ENCODE assay signal across 18 cellular contexts in genomic region chr3:39577541-39577940, GRCh38.
DNase-seq lines count a peak whose midpoint lies in the region; ATAC-seq and TF ChIP-seq lines count a peak whose summit lies in the region.
"Had no signal": no experiment of that assay in that cellular context is flagged by ENCODE, and none has a peak within 500 bp of the region (broad histone marks: within the 10 kb centered on the region; RNA-seq: fewer than 3 reads in every experiment).

No MANE protein-coding gene starts in this region.

- intact Hi-C loops in CD14-positive monocyte (cut with micrococcal nuclease): no loop called here

- no peaks in the 10 kb centered on the region for H3K9me3 Mint-ChIP-seq in endothelial cell (ENCODE audit: unreplicated experiment)
- peaks cover 19% of the 10 kb centered on the region for H3K9me3 Mint-ChIP-seq in nephron progenitor cell
- no peaks in the 10 kb centered on the region for H3K9me3 Mint-ChIP-seq in activated naive CD8-positive, alpha-beta T cell treated with anti-CD3 and anti-CD28 coated beads, Interleukin-2, amount 50 U/mL, for 24 hours
- H3K9me3 Mint-ChIP-seq in CD14-positive monocyte: peaks cover 0 to 9% (median 3%) of the 10 kb centered on the region in 7 donors

- H3K27me3 ChIP-seq in H7 (ENCODE audit: control insufficient read depth, insufficient read depth, low read length): no peaks in the 10 kb centered on the region
- H3K27me3 ChIP-seq: Peyer's patch had no signal

- H3K36me3 ChIP-seq in H7 (replicated peaks; ENCODE audit: control insufficient read depth, insufficient read depth, low read length): no peaks in the 10 kb centered on the region
- H3K36me3 ChIP-seq: Peyer's patch had no signal

- DNase-seq in H7 (peak; percentile 8), NCI-H526 (lab: John Stamatoyannopoulos, UW) (peak; percentile 19 to 63), endothelial cell (ENCODE audit: low spot score) (no peak), nephron progenitor cell (peak; percentile 7), NCI-H1436 treated with DMSO at 0.1 percent for 48 hours (lab: John Stamatoyannopoulos, UW) (no peak), CD14-positive monocyte (ENCODE audit: low spot score) (no peak)
- no peak for DNase-seq in activated naive CD8-positive, alpha-beta T cell treated with anti-CD3 and anti-CD28 coated beads, Interleukin-2, amount 50 U/mL, for 24 hours
- DNase-seq: Caco-2, DMS53, GDM1, IMR-90, MV-4-11, NCI-H1436, NCI-H2081, NCI-H345, Peyer's patch, Right ventricle myocardium superior had no signal

- H3K36me3 Mint-ChIP-seq in endothelial cell (ENCODE audit: low read depth, unreplicated experiment): peaks cover 6% of the 10 kb centered on the region
- H3K36me3 Mint-ChIP-seq in nephron progenitor cell (ENCODE audit: low read depth): no peaks in the 10 kb centered on the region
- H3K36me3 Mint-ChIP-seq in activated naive CD8-positive, alpha-beta T cell treated with anti-CD3 and anti-CD28 coated beads, Interleukin-2, amount 50 U/mL, for 24 hours (ENCODE audit: low read depth): no peaks in the 10 kb centered on the region
- no peaks in the 10 kb centered on the region for H3K36me3 Mint-ChIP-seq in CD14-positive monocyte

- H3K4me3 Mint-ChIP-seq in endothelial cell (ENCODE audit: unreplicated experiment) (no peak overlapping the region), nephron progenitor cell (no peak overlapping the region), CD14-positive monocyte (no peak overlapping the region)
- no peak overlapping the region for H3K4me3 Mint-ChIP-seq in activated naive CD8-positive, alpha-beta T cell treated with anti-CD3 and anti-CD28 coated beads, Interleukin-2, amount 50 U/mL, for 24 hours

- H3K27me3 Mint-ChIP-seq in endothelial cell (ENCODE audit: unreplicated experiment): peaks cover 2% of the 10 kb centered on the region
- H3K27me3 Mint-ChIP-seq in nephron progenitor cell (ENCODE audit: low read depth, poor library complexity): peaks cover 3% of the 10 kb centered on the region
- peaks cover 4% of the 10 kb centered on the region for H3K27me3 Mint-ChIP-seq in activated naive CD8-positive, alpha-beta T cell treated with anti-CD3 and anti-CD28 coated beads, Interleukin-2, amount 50 U/mL, for 24 hours
- peaks cover 0 to 4% (median 2%) of the 10 kb centered on the region in 3 donors for H3K27me3 Mint-ChIP-seq in CD14-positive monocyte (ENCODE audit: low read depth in 3 of 3)

- peak overlapping the region; percentile 10; the same call in 1 of the 2 replicates for H3K4me3 ChIP-seq in H7 (ENCODE audit: insufficient read depth, low read depth, low read length)
- H3K4me3 ChIP-seq: Peyer's patch had no signal

- TF ChIP-seq CTCF in endothelial cell (IDR thresholded peaks at IDR 0.05; ENCODE audit: unreplicated experiment): no peak
- TF ChIP-seq CTCF in nephron progenitor cell (IDR thresholded peaks at IDR 0.05): no peak
- no peak for TF ChIP-seq CTCF in CD14-positive monocyte (IDR thresholded peaks at IDR 0.05)

- H3K27ac Mint-ChIP-seq in endothelial cell (ENCODE audit: unreplicated experiment) (peak overlapping the region; percentile 26), nephron progenitor cell (peak overlapping the region; percentile 76), CD14-positive monocyte (no peak overlapping the region)
- H3K27ac Mint-ChIP-seq in activated naive CD8-positive, alpha-beta T cell treated with anti-CD3 and anti-CD28 coated beads, Interleukin-2, amount 50 U/mL, for 24 hours: no peak overlapping the region

- H3K4me1 Mint-ChIP-seq in endothelial cell (ENCODE audit: unreplicated experiment): peaks cover 6% of the 10 kb centered on the region
- peaks cover 15% of the 10 kb centered on the region for H3K4me1 Mint-ChIP-seq in nephron progenitor cell
- no peaks in the 10 kb centered on the region for H3K4me1 Mint-ChIP-seq in activated naive CD8-positive, alpha-beta T cell treated with anti-CD3 and anti-CD28 coated beads, Interleukin-2, amount 50 U/mL, for 24 hours
- no peaks in the 10 kb centered on the region for H3K4me1 Mint-ChIP-seq in CD14-positive monocyte

- ATAC-seq in activated naive CD8-positive, alpha-beta T cell treated with anti-CD3 and anti-CD28 coated beads, Interleukin-2, amount 50 U/mL, for 24 hours: no peak
- ATAC-seq: SK-N-SH treated with all-trans-retinoic acid at 6 μM for 48 hours had no signal

Comparison
In these comparisons a context has a peak if more than half of its experiments do, and no peak if none do; other contexts are left out.
1. DNase-seq: peak in H7 (single experiment), NCI-H526 (2 of 2) and nephron progenitor cell (single experiment); none in endothelial cell (single experiment), NCI-H1436 treated with DMSO at 0.1 percent for 48 hours (single experiment), activated naive CD8-positive, alpha-beta T cell treated with anti-CD3 and anti-CD28 coated beads, Interleukin-2, amount 50 U/mL, for 24 hours (single experiment) and CD14-positive monocyte (single experiment).
2. H3K27ac Mint-ChIP-seq: peak in endothelial cell (single experiment) and nephron progenitor cell (single experiment); none in activated naive CD8-positive, alpha-beta T cell treated with anti-CD3 and anti-CD28 coated beads, Interleukin-2, amount 50 U/mL, for 24 hours (single experiment) and CD14-positive monocyte (0 of 7).